11 cellular contexts compared by ENCODE assay signal in genomic region chr1:246588322-246588721, GRCh38. TPM values are rescaled to one million over a fixed set of nuclear protein-coding genes. Genes with fewer than 3 reads are reported as not detected.
DNase-seq lines count a peak whose midpoint lies in the region; ATAC-seq and TF ChIP-seq lines count a peak whose summit lies in the region.
"Had no signal": no experiment of that assay in that cellular context is flagged by ENCODE, and none has a peak within 500 bp of the region (broad histone marks: within the 10 kb centered on the region; RNA-seq: fewer than 3 reads in every experiment).

No MANE protein-coding gene starts in this region.

- H3K27me3 ChIP-seq in SK-N-SH (ENCODE audit: insufficient read depth) (no peaks in the 10 kb centered on the region), testis (no peaks in the 10 kb centered on the region)

- peaks cover 33% of the 10 kb centered on the region for H3F3A ChIP-seq in SK-N-SH (replicated peaks; ENCODE audit: insufficient read depth)

- TF ChIP-seq POLR2A in testis (IDR thresholded peaks at IDR 0.05), result no peak

- 10% methylated on average over 1 of the region's 1 CpG for WGBS in SK-N-SH (ENCODE audit: low lambda C conversion rate)
- WGBS in testis, 2 donors, result 68 to 72% methylated on average over 1 of the region's 1 CpG

- peaks cover 8 to 16% of the 10 kb centered on the region in 2 experiments for H3K36me3 ChIP-seq in SK-N-SH (replicated peaks in 1 of 2; ENCODE audit: control insufficient read depth in 1 of 2, insufficient read depth in 2 of 2, low read length in 1 of 2)
- no peaks in the 10 kb centered on the region for H3K36me3 ChIP-seq in testis (ENCODE audit: low read depth, missing control alignments)

- POLR2A ChIA-PET in SK-N-SH (lab: Yijun Ruan, JAX), result no interaction called here

- TF ChIP-seq CTCF in SK-N-SH (IDR thresholded peaks at IDR 0.05) (no peak), testis (IDR thresholded peaks at IDR 0.05) (no peak)

- intact Hi-C loops in testis (cut with DNase I; ENCODE audit: low total_unique reads), result no loop called here

- no peak for DNase-seq in activated CD4-positive, CD25-positive, alpha-beta regulatory T cell (lab: John Stamatoyannopoulos, UW)
- DNase-seq in SK-N-SH (no peak), fibroblast of peridontal ligament (ENCODE audit: extremely low read depth) (peak; percentile 57), testis (no peak), NCI-H748 (lab: John Stamatoyannopoulos, UW; ENCODE audit: unreplicated experiment) (no peak), NCI-H2196 treated with DMSO at 0.1 percent for 48 hours (lab: John Stamatoyannopoulos, UW; ENCODE audit: unreplicated experiment) (no peak)
- DNase-seq: activated CD8-positive, alpha-beta memory T cell treated with anti-CD3 and anti-CD28 coated beads, Interleukin-2, amount 50 U/mL, for 48 hours; NCI-H1417; stimulated activated naive CD4-positive, alpha-beta T cell had no signal

- H4K20me1 ChIP-seq in SK-N-SH (ENCODE audit: insufficient read depth), result no peaks in the 10 kb centered on the region; the same call in 1 of the 2 replicates

- H3K9me3 ChIP-seq in SK-N-SH, result no peaks in the 10 kb centered on the region
- H3K9me3 ChIP-seq in testis, result no peaks in the 10 kb centered on the region

- TF ChIP-seq EP300 in SK-N-SH (IDR thresholded peaks at IDR 0.05; ENCODE audit: borderline replicate concordance in 1 of 2, low read depth in 1 of 2, low read length in 1 of 2), result peak in 1 of 2 experiments; percentile 60; a peak in 1 of 4 replicates

- ATAC-seq in activated CD4-positive, CD25-positive, alpha-beta regulatory T cell treated with anti-CD3 and anti-CD28 coated beads, Interleukin-2, amount 50 U/mL, for 24 hours, result peak; percentile 61 to 63
- ATAC-seq in HG03342 (IDR thresholded peaks at IDR 0.05; ENCODE audit: unreplicated experiment), result no peak

- peak overlapping the region; percentile 59; the same call in 1 of the 2 replicates for H3K9ac ChIP-seq in SK-N-SH

- H3K4me2 ChIP-seq in SK-N-SH, result peak overlapping the region; percentile 70

- CTCF ChIA-PET in SK-N-SH (lab: Yijun Ruan, JAX), result no interaction called here

- H3K27ac ChIP-seq in SK-N-SH (ENCODE audit: low read depth in 2 of 2, low read length in 1 of 2), result peak overlapping the region; percentile 90 to 91; a peak in 3 of 4 replicates
- peak overlapping the region; percentile 53 to 70 for H3K27ac ChIP-seq in testis

- TF ChIP-seq RAD21 in SK-N-SH (IDR thresholded peaks at IDR 0.05; ENCODE audit: low read length), result no peak

- no peaks in the 10 kb centered on the region for H3K9me2 ChIP-seq in SK-N-SH

- H3K4me1 ChIP-seq in SK-N-SH (ENCODE audit: control insufficient read depth in 1 of 2, insufficient read depth in 2 of 2, low read depth in 1 of 2, low read length in 1 of 2) (peaks cover 12 to 19% of the 10 kb centered on the region in 2 experiments), testis (peaks cover 41% of the 10 kb centered on the region)

- H3K4me3 ChIP-seq in SK-N-SH (ENCODE audit: low read depth in 2 of 2, low read length in 1 of 2), result no peak overlapping the region
- no peak overlapping the region for H3K4me3 ChIP-seq in testis

- H2AFZ ChIP-seq in SK-N-SH (ENCODE audit: low read depth), result no peak overlapping the region

- H3K79me2 ChIP-seq in SK-N-SH (ENCODE audit: insufficient read depth), result peaks cover 83% of the 10 kb centered on the region

TF ChIP-seq in SK-N-SH, 30 proteins besides CTCF, POLR2A, EP300 and RAD21:
- TF ChIP-seq MXI1 (IDR thresholded peaks at IDR 0.05; ENCODE audit: low read depth, low read length) (no peak), MEF2A (IDR thresholded peaks at IDR 0.05; ENCODE audit: borderline replicate concordance, low read depth) (peak; percentile 74; the same call in 1 of the 2 replicates), PBX3 (IDR thresholded peaks at IDR 0.05) (peak; percentile 90), TCF12 (IDR thresholded peaks at IDR 0.05) (peak; percentile 89), REST (IDR thresholded peaks at IDR 0.05; ENCODE audit: low read depth, low read length) (no peak), RXRA (IDR thresholded peaks at IDR 0.05; ENCODE audit: borderline replicate concordance, low read depth) (no peak), NFIC (IDR thresholded peaks at IDR 0.05; ENCODE audit: borderline replicate concordance) (peak; percentile 51; the same call in 1 of the 2 replicates), IRF3 (IDR thresholded peaks at IDR 0.05; ENCODE audit: low read depth, low read length) (no peak), JUND (IDR thresholded peaks at IDR 0.05) (peak; percentile 70), TEAD4 (IDR thresholded peaks at IDR 0.05; ENCODE audit: borderline replicate concordance, insufficient read depth) (peak; percentile 60; the same call in 1 of the 2 replicates), SIN3A (IDR thresholded peaks at IDR 0.05; ENCODE audit: borderline replicate concordance, low read depth, low read length) (no peak), FOSL2 (IDR thresholded peaks at IDR 0.05; ENCODE audit: borderline replicate concordance, low read depth) (peak; percentile 85), RCOR1 (IDR thresholded peaks at IDR 0.05; ENCODE audit: low read length) (no peak)

RNA-seq across cellular contexts. Expression of gene CNST, which starts 22.1 kb away (rescaled TPM):
- 21.7 and 29.8 TPM in 2 replicates for polyA plus RNA-seq in SK-N-SH (2012; rRNA removed)
- polyA plus RNA-seq in SK-N-SH (2012; cell fraction: cytosol; rRNA removed), result 26.4 and 27.7 TPM in 2 replicates
- 34.0 and 50.1 TPM in 2 replicates for polyA plus RNA-seq in SK-N-SH (2012; cell fraction: nucleus; rRNA removed)
- 10 to 100 TPM; 56.7 to 61.6 TPM for total RNA-seq in testis
- 26.6 TPM for polyA plus RNA-seq in testis (ENCODE audit: insufficient read depth, low read depth, low replicate concordance)

RNA-seq across cellular contexts. Expression of gene TFB2M, which starts 22.3 kb away (rescaled TPM):
- polyA plus RNA-seq in SK-N-SH (2012; rRNA removed), result 17.3 and 26.2 TPM in 2 replicates
- 29.0 and 40.0 TPM in 2 replicates for polyA plus RNA-seq in SK-N-SH (2012; cell fraction: cytosol; rRNA removed)
- polyA plus RNA-seq in SK-N-SH (2012; cell fraction: nucleus; rRNA removed), result 13.5 and 23.2 TPM in 2 replicates
- total RNA-seq in testis, result 10 to 100 TPM; 19.8 to 20.0 TPM
- 15.7 TPM for polyA plus RNA-seq in testis (ENCODE audit: insufficient read depth, low read depth, low replicate concordance)
